ENCODE assay signal across 33 cellular contexts in the genomic region with DNA sequence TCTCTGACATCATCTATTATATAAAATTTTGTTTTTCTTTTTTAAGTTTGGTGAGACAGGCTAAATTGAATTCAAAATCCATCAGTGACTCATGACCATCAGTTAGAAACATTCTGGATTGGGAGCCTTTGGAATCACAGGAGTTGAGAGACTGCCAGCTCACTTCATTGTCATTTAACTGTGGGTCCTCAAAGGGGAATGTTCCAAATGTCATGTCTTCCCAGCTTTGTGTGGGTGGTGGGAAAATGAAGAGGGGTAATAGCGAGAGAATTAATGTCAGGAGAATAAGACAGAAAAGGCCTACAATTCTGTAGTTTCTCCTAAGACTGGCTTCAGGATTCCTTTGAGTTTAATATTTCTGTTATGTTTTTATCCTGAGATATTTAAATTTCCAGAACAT.
"Had no signal": no experiment of that assay in that cellular context is flagged by ENCODE, and none has a peak within 500 bp of the region (broad histone marks: within the 10 kb centered on the region; RNA-seq: fewer than 3 reads in every experiment).

No MANE protein-coding gene starts in this region.

- FAIRE-seq: TTC549 had no signal

- H3K27ac ChIP-seq: ascending aorta, body of pancreas, brain microvascular endothelial cell, breast epithelium, WERI-Rb-1 had no signal

- H3K36me3 ChIP-seq: ascending aorta, brain microvascular endothelial cell, breast epithelium, WERI-Rb-1 had no signal

- H3K27me3 ChIP-seq: ascending aorta, body of pancreas, brain microvascular endothelial cell, breast epithelium had no signal

- DNase-seq: activated CD4-positive, alpha-beta memory T cell treated with anti-CD3 and anti-CD28 coated beads, Interleukin-2, amount 10 ng/mL, durations not matched to agents 7 days and 5 days; activated CD4-positive, alpha-beta T cell treated with anti-CD3 and anti-CD28 coated beads for 1 hour; activated CD4-positive, alpha-beta T cell treated with anti-CD3 and anti-CD28 coated beads for 36 hours; activated CD4-positive, alpha-beta T cell treated with anti-CD3 and anti-CD28 coated beads for 48 hours; activated CD4-positive, alpha-beta T cell treated with anti-CD3 and anti-CD28 coated beads, Interleukin-2, amount 10 ng/mL, durations not matched to agents 7 days and 5 days; activated CD4-positive, alpha-beta T cell treated with anti-CD3 and anti-CD28 coated beads, Interleukin-2, amount 50 U/mL, for 48 hours; activated CD4-positive, CD25-positive, alpha-beta regulatory T cell; activated CD8-positive, alpha-beta memory T cell treated with anti-CD3 and anti-CD28 coated beads for 24 hours; activated CD8-positive, alpha-beta memory T cell treated with anti-CD3 and anti-CD28 coated beads, Interleukin-2, amount 10 ng/mL, durations not matched to agents 7 days and 5 days; activated CD8-positive, alpha-beta memory T cell treated with anti-CD3 and anti-CD28 coated beads, Interleukin-2, amount 50 U/mL, for 48 hours; activated CD8-positive, alpha-beta T cell treated with anti-CD3 and anti-CD28 coated beads, Interleukin-2, amount 10 ng/mL, durations not matched to agents 7 days and 5 days; activated effector memory CD4-positive, alpha-beta T cell treated with Interleukin-2 at 50 U/mL for 16 hours; activated gamma-delta T cell; activated naive CD4-positive, alpha-beta T cell treated with anti-CD3 and anti-CD28 coated beads, Interleukin-2, amount 10 ng/mL, durations not matched to agents 7 days and 5 days; activated naive CD4-positive, alpha-beta T cell treated with Interleukin-2 at 50 U/mL for 16 hours; activated naive CD8-positive, alpha-beta T cell treated with anti-CD3 and anti-CD28 coated beads, Interleukin-2, amount 10 ng/mL, durations not matched to agents 7 days and 5 days; activated naive CD8-positive, alpha-beta T cell treated with anti-CD3 and anti-CD28 coated beads, Interleukin-2, amount 50 U/mL, for 24 hours; activated T-cell treated with anti-CD3 and anti-CD28 coated beads, Interleukin-2, amount 50 U/mL, for 24 hours; activated T-cell treated with anti-CD3 and anti-CD28 coated beads, Interleukin-2, amount 50 U/mL, for 48 hours; amygdala; anterior cingulate cortex; body of pancreas; brain microvascular endothelial cell; cerebellar nuclear complex; T-helper 1 cell; T-helper 2 cell; T-helper 9 cell; WERI-Rb-1 had no signal

- H3K4me3 ChIP-seq: ascending aorta, body of pancreas, breast epithelium had no signal

- H3K4me1 ChIP-seq: ascending aorta, body of pancreas, breast epithelium had no signal

- H3K9me3 ChIP-seq: ascending aorta, body of pancreas, breast epithelium had no signal

- ATAC-seq: activated CD4-positive, alpha-beta T cell treated with anti-CD3 and anti-CD28 coated beads for 36 hours; activated CD4-positive, CD25-positive, alpha-beta regulatory T cell treated with anti-CD3 and anti-CD28 coated beads, Interleukin-2, amount 50 U/mL, for 24 hours; activated CD8-positive, alpha-beta memory T cell treated with anti-CD3 and anti-CD28 coated beads, Interleukin-2, amount 10 ng/mL, durations not matched to agents 7 days and 5 days; activated CD8-positive, alpha-beta T cell treated with anti-CD3 and anti-CD28 coated beads, Interleukin-2, amount 10 ng/mL, durations not matched to agents 7 days and 5 days; activated naive CD8-positive, alpha-beta T cell treated with anti-CD3 and anti-CD28 coated beads, Interleukin-2, amount 50 U/mL, for 24 hours; body of pancreas; WTC11 had no signal
